In the genomic region with DNA sequence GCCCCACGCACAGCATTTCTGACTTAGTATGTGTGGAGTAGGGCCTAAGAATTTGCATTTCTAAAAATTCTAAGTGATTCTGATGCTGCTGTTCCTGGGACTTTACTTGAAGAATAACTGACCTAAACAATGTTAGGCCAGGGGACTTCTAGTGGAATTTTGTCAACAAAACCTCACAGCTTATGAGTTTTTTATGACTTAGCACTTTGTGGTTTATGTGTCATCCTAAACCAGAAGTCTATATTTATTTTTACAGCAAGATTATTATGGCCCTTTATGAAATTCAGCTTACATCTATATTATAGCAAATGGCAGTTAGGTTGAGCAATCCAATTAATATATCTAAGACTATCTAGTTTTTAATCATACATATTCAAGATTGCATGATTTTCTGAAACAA, we compare ENCODE assay signal across 1 cellular context.
TF ChIP-seq lines count a peak whose summit lies in the region.

No MANE protein-coding gene starts in this region.

TF ChIP-seq in IMR-90, 13 proteins besides CTCF, POLR2A, EP300 and RAD21 (continued from another document):
- no peak for TF ChIP-seq MXI1 (IDR thresholded peaks at IDR 0.05; ENCODE audit: borderline replicate concordance, low read depth, low read length)
- TF ChIP-seq MAFK (IDR thresholded peaks at IDR 0.05; ENCODE audit: low read depth, low read length): peak; percentile 31; the same call in 1 of the 2 replicates
- TF ChIP-seq RFX5 (IDR thresholded peaks at IDR 0.05; ENCODE audit: low read depth, low read length): no peak
- no peak for TF ChIP-seq RCOR1 (IDR thresholded peaks at IDR 0.05; ENCODE audit: insufficient replicate concordance, low read length)
- no peak for TF ChIP-seq FOS (IDR thresholded peaks at IDR 0.05; ENCODE audit: low read depth, low read length)
- TF ChIP-seq, protein P1, sequence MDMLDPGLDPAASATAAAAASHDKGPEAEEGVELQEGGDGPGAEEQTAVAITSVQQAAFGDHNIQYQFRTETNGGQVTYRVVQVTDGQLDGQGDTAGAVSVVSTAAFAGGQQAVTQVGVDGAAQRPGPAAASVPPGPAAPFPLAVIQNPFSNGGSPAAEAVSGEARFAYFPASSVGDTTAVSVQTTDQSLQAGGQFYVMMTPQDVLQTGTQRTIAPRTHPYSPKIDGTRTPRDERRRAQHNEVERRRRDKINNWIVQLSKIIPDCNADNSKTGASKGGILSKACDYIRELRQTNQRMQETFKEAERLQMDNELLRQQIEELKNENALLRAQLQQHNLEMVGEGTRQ (IDR thresholded peaks at IDR 0.05; ENCODE audit: low read depth, low read length): no peak
- no peak for TF ChIP-seq MAZ (IDR thresholded peaks at IDR 0.05; ENCODE audit: borderline replicate concordance, low read depth, low read length)
- TF ChIP-seq CEBPB (IDR thresholded peaks at IDR 0.05; ENCODE audit: low read depth, low read length): peak; percentile 86
- peak; percentile 31; the same call in 1 of the 2 replicates for TF ChIP-seq NFE2L2 (IDR thresholded peaks at IDR 0.05; ENCODE audit: low read depth, low read length)
- TF ChIP-seq BHLHE40 (IDR thresholded peaks at IDR 0.05; ENCODE audit: low read depth, low read length): no peak
- no peak for TF ChIP-seq CHD1 (IDR thresholded peaks at IDR 0.05; ENCODE audit: low read depth, low read length)
